ENCODE assay signal across 17 cellular contexts in the genomic region with DNA sequence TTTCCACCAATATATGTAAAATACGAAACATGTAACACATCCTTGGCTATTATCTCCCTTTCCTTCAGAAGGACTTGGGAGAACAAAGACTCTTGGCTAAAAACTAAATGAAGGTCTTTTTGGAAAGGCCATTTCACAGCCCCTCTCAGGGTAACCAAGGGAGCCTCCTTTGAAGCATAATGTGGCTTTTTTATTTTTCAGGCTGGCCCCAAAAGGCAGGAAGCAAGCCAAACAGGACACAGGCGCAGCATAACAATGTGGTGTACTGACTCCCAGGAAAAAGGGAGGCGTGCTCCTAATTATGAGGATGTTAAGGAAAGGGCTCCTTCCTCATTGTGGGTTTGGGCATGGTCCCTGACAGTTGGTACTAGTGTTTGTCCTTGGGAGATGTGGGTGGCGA. TPM values are rescaled to one million over a fixed set of nuclear protein-coding genes. Genes with fewer than 3 reads are reported as not detected.
"Had no signal": no experiment of that assay in that cellular context is flagged by ENCODE, and none has a peak within 500 bp of the region (broad histone marks: within the 10 kb centered on the region; RNA-seq: fewer than 3 reads in every experiment).

No MANE protein-coding gene starts in this region.

- H3K4me1 ChIP-seq: thyroid gland had no signal

- ATAC-seq: effector memory CD8-positive, alpha-beta T cell; natural killer cell; right cardiac atrium had no signal

- H3K36me3 ChIP-seq: esophagus squamous epithelium, neural progenitor cell, ovary, thyroid gland had no signal

- H3K4me2 ChIP-seq: hepatocyte, neural progenitor cell had no signal

- H3K9me3 ChIP-seq: esophagus squamous epithelium, ovary, thyroid gland had no signal

- H3K27me3 ChIP-seq: neural progenitor cell, ovary, thyroid gland had no signal

- H2AFZ ChIP-seq: hepatocyte, neural progenitor cell had no signal

- H3K9ac ChIP-seq: neural progenitor cell had no signal

- DNase-seq: effector memory CD8-positive, alpha-beta T cell; esophagus squamous epithelium; foreskin fibroblast; kidney glomerular epithelial cell; mammary epithelial cell; natural killer cell; ovary; right cardiac atrium; small intestine; stimulated activated CD4-positive, alpha-beta T cell treated with anti-CD3 and anti-CD28 coated beads, Interleukin-12 subunit alpha, Interleukin-12 subunit beta, amount 100 ng/mL, for 4 hours; stimulated activated naive CD4-positive, alpha-beta T cell treated with Interleukin-2 at 50 U/mL for 16 hours; thyroid gland had no signal

- H3K27ac ChIP-seq: esophagus squamous epithelium, hepatocyte, neural progenitor cell, ovary, thyroid gland had no signal

- H3K4me3 ChIP-seq: esophagus squamous epithelium, hepatocyte, neural progenitor cell, ovary, thyroid gland had no signal

RNA-seq across cellular contexts. Expression of a gene that starts 53.2 kb away (rescaled TPM):
- total RNA-seq: epithelial cell of proximal tubule, hepatocyte, mammary epithelial cell, mucosa of gallbladder, natural killer cell, ovary, progenitor cell of endocrine pancreas had no signal
- polyA plus RNA-seq: hepatocyte, mammary epithelial cell, ovary had no signal

RNA-seq across cellular contexts. Expression of a gene that starts 56.7 kb away (rescaled TPM):
- total RNA-seq: epithelial cell of proximal tubule, hepatocyte, mammary epithelial cell, mucosa of gallbladder, natural killer cell, ovary, progenitor cell of endocrine pancreas, thyroid gland had no signal
- polyA plus RNA-seq: hepatocyte, mammary epithelial cell, ovary, right cardiac atrium, small intestine had no signal
